ENCODE assay signal across 2 cellular contexts in genomic region chr22:36245805-36246356, GRCh38.
TF ChIP-seq lines count a peak whose summit lies in the region.

No MANE protein-coding gene starts in this region.

TF ChIP-seq in liver, 16 proteins besides CTCF, POLR2A, EP300 and RAD21:
- no peak for TF ChIP-seq SP1 (IDR thresholded peaks at IDR 0.05)
- peak; percentile 52 for TF ChIP-seq NR2F2 (IDR thresholded peaks at IDR 0.05)
- no peak for TF ChIP-seq FOXA2 (IDR thresholded peaks at IDR 0.05)
- no peak for TF ChIP-seq ZBTB33 (IDR thresholded peaks at IDR 0.05)
- TF ChIP-seq MAX (IDR thresholded peaks at IDR 0.05): no peak
- no peak for TF ChIP-seq YY1 (IDR thresholded peaks at IDR 0.05)
- no peak for TF ChIP-seq HNF4G (IDR thresholded peaks at IDR 0.05)
- TF ChIP-seq REST (IDR thresholded peaks at IDR 0.05): no peak
- TF ChIP-seq JUND (IDR thresholded peaks at IDR 0.05): no peak
- peak; percentile 64 to 68 for TF ChIP-seq HNF4A (conservative IDR thresholded peaks at IDR 0.05)
- TF ChIP-seq RXRA (IDR thresholded peaks at IDR 0.05): peak; percentile 26 to 43
- TF ChIP-seq EGR1 (IDR thresholded peaks at IDR 0.05; ENCODE audit: low read depth in 2 of 2): no peak
- TF ChIP-seq GABPA (IDR thresholded peaks at IDR 0.05 in 1 of 2, conservative IDR thresholded peaks at IDR 0.05 in 1 of 2): no peak
TF ChIP-seq in liver: peak in this region for 3.

TF ChIP-seq in HepG2, 621 proteins besides CTCF, POLR2A, EP300 and RAD21:
- TF ChIP-seq CREB1 (IDR thresholded peaks at IDR 0.05) (no peak), CREB1 (CRISPR knock-in tag; IDR thresholded peaks at IDR 0.05) (no peak), ZSCAN29 (CRISPR knock-in tag; conservative IDR thresholded peaks at IDR 0.05) (no peak), CENPT (CRISPR knock-in tag; IDR thresholded peaks at IDR 0.05; ENCODE audit: low read depth) (no peak), ZNF441 (CRISPR knock-in tag; IDR thresholded peaks at IDR 0.05; ENCODE audit: borderline replicate concordance) (no peak), ZNF879 (CRISPR knock-in tag; IDR thresholded peaks at IDR 0.05) (no peak), ZNF383 (CRISPR knock-in tag; IDR thresholded peaks at IDR 0.05; ENCODE audit: borderline replicate concordance) (no peak), ZNF547 (CRISPR knock-in tag; IDR thresholded peaks at IDR 0.05) (no peak), MTA3 (CRISPR knock-in tag; IDR thresholded peaks at IDR 0.05) (no peak), HNRNPUL1 (IDR thresholded peaks at IDR 0.05; ENCODE audit: low read depth, low read length) (no peak), TCF7 (IDR thresholded peaks at IDR 0.05; ENCODE audit: low read depth) (no peak), MXD1 (CRISPR knock-in tag; IDR thresholded peaks at IDR 0.05) (no peak), RFX3 (CRISPR knock-in tag; IDR thresholded peaks at IDR 0.05) (no peak), HOXD1 (CRISPR knock-in tag; IDR thresholded peaks at IDR 0.05) (no peak)
